In genomic region chr1:1004780-1005697, GRCh38 we compare ENCODE assay signal across 11 cellular contexts. TPM values are rescaled to one million over a fixed set of nuclear protein-coding genes. Genes with fewer than 3 reads are reported as not detected.
DNase-seq lines count a peak whose midpoint lies in the region; ATAC-seq, FAIRE-seq and TF ChIP-seq lines count a peak whose summit lies in the region.
"Had no signal": no experiment of that assay in that cellular context is flagged by ENCODE, and none has a peak within 500 bp of the region (broad histone marks: within the 10 kb centered on the region; RNA-seq: fewer than 3 reads in every experiment).

No MANE protein-coding gene starts in this region.

- FAIRE-seq in small intestine (lab: Jason Lieb, UNC), result no peak
- FAIRE-seq: A549 had no signal

- TF ChIP-seq CTCF in HFFc6 (IDR thresholded peaks at IDR 0.05), result no peak

- H3K4me3 Mint-ChIP-seq in HFFc6, result no peak overlapping the region

- ATAC-seq in SK-N-SH treated with all-trans-retinoic acid at 6 μM for 48 hours, result peak; percentile 50
- ATAC-seq in left cardiac atrium, result peak; percentile 6
- ATAC-seq: A549 had no signal

- no peaks in the 10 kb centered on the region for H3K36me3 Mint-ChIP-seq in HFFc6 (ENCODE audit: low read depth)

- peaks cover 4% of the 10 kb centered on the region; the same call in 1 of the 2 replicates for H3K27me3 Mint-ChIP-seq in HFFc6 (ENCODE audit: insufficient read depth)

- DNase-seq in NCI-H146 (lab: John Stamatoyannopoulos, UW) (peak; percentile 72), NCI-H146 treated with DMSO at 0.1 percent for 48 hours (lab: John Stamatoyannopoulos, UW; ENCODE audit: unreplicated experiment) (no peak), left cardiac atrium (peak; percentile 50), small intestine (peak; percentile 68), HFFc6 (no peak), pons (ENCODE audit: low spot score) (no peak), NCI-H526 (lab: John Stamatoyannopoulos, UW) (no peak)
- DNase-seq: activated gamma-delta T cell had no signal

- peak overlapping the region; percentile 33 to 98 for H3K27ac ChIP-seq in small intestine (ENCODE audit: low read depth in 1 of 2, low read length in 1 of 2)

- no peaks in the 10 kb centered on the region for H3K9me3 Mint-ChIP-seq in HFFc6

- 10 to 15% (median 14%) methylated on average over 21 of the region's 21 CpGs for WGBS in small intestine, 3 donors

- peaks cover 0 to 3% of the 10 kb centered on the region in 2 donors for H3K27me3 ChIP-seq in small intestine (ENCODE audit: control insufficient read depth in 2 of 2, insufficient read depth in 2 of 2, low read length in 2 of 2)

- no peaks in the 10 kb centered on the region for H3K36me3 ChIP-seq in small intestine (ENCODE audit: control insufficient read depth in 2 of 2, insufficient read depth in 2 of 2, low read length in 2 of 2)

- no peak overlapping the region for H3K27ac Mint-ChIP-seq in HFFc6

- peaks cover 0 to 4% of the 10 kb centered on the region in 2 donors for H3K4me1 ChIP-seq in small intestine (ENCODE audit: control insufficient read depth in 2 of 2, insufficient read depth in 1 of 2, low read depth in 1 of 2, low read length in 1 of 2)

- intact Hi-C loops in left cardiac atrium (cut with DNase I), result no loop called here

- peak overlapping the region in 1 of 2 donors; percentile 51 for H3K4me3 ChIP-seq in small intestine (ENCODE audit: low read depth in 1 of 2, low read length in 2 of 2)
- H3K4me3 ChIP-seq: A549 had no signal

- peaks cover 17% of the 10 kb centered on the region for H3K4me1 Mint-ChIP-seq in HFFc6 (ENCODE audit: low read depth)

- no peaks in the 10 kb centered on the region for H3K9me3 ChIP-seq in small intestine (ENCODE audit: control insufficient read depth, low read depth)
- H3K9me3 ChIP-seq: A549 had no signal

TF ChIP-seq in SK-N-SH treated with all-trans-retinoic acid at 6 μM for 48 hours, 23 proteins besides CTCF, POLR2A, EP300 and RAD21:
- TF ChIP-seq GLIS3 (CRISPR knock-in tag; IDR thresholded peaks at IDR 0.05) (no peak), ZNF8 (CRISPR knock-in tag; IDR thresholded peaks at IDR 0.05) (no peak), ISL1 (CRISPR knock-in tag; IDR thresholded peaks at IDR 0.05) (no peak), TCF4 (CRISPR knock-in tag; IDR thresholded peaks at IDR 0.05; ENCODE audit: borderline replicate concordance) (peak; percentile 44; the same call in 1 of the 2 replicates), PATZ1 (CRISPR knock-in tag; IDR thresholded peaks at IDR 0.05; ENCODE audit: borderline replicate concordance) (no peak), POU6F1 (CRISPR knock-in tag; IDR thresholded peaks at IDR 0.05; ENCODE audit: borderline replicate concordance, low read depth) (no peak)
- TF ChIP-seq, protein P1, sequence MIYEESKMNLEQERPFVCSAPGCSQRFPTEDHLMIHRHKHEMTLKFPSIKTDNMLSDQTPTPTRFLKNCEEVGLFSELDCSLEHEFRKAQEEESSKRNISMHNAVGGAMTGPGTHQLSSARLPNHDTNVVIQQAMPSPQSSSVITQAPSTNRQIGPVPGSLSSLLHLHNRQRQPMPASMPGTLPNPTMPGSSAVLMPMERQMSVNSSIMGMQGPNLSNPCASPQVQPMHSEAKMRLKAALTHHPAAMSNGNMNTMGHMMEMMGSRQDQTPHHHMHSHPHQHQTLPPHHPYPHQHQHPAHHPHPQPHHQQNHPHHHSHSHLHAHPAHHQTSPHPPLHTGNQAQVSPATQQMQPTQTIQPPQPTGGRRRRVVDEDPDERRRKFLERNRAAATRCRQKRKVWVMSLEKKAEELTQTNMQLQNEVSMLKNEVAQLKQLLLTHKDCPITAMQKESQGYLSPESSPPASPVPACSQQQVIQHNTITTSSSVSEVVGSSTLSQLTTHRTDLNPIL (CRISPR knock-in tag; IDR thresholded peaks at IDR 0.05; ENCODE audit: low read depth), result no peak
- TF ChIP-seq, protein P2, sequence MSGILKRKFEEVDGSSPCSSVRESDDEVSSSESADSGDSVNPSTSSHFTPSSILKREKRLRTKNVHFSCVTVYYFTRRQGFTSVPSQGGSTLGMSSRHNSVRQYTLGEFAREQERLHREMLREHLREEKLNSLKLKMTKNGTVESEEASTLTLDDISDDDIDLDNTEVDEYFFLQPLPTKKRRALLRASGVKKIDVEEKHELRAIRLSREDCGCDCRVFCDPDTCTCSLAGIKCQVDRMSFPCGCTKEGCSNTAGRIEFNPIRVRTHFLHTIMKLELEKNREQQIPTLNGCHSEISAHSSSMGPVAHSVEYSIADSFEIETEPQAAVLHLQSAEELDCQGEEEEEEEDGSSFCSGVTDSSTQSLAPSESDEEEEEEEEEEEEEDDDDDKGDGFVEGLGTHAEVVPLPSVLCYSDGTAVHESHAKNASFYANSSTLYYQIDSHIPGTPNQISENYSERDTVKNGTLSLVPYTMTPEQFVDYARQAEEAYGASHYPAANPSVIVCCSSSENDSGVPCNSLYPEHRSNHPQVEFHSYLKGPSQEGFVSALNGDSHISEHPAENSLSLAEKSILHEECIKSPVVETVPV (CRISPR knock-in tag; IDR thresholded peaks at IDR 0.05), result no peak

RNA-seq across cellular contexts. Expression of gene HES4, which starts 5.1 kb away (rescaled TPM):
- 10 to 100 TPM; 42.1 to 68.3 TPM for total RNA-seq in left cardiac atrium
- polyA plus RNA-seq in small intestine, result 1 to 10 TPM in 2 of 3 donors, under 1 TPM in 1; 0.89 to 8.2 (median 6.2) TPM
- total RNA-seq in HFFc6 (2021; fragmentation: NEBNext Ultra II Directional; extraction: Animal tissue kit (Norgen Biotek cat#: 25700)), result 10 to 100 TPM; 14.1 to 17.4 (median 15.6) TPM

RNA-seq across cellular contexts. Expression of gene ISG15, which starts 8.3 kb away (rescaled TPM):
- 10 to 100 TPM; 13.4 to 42.3 TPM for total RNA-seq in left cardiac atrium
- polyA plus RNA-seq in small intestine, result 100 to 1,000 TPM in 2 of 3 donors, 10 to 100 TPM in 1; 86.3 to 282 (median 277) TPM
- total RNA-seq in HFFc6 (2021; fragmentation: NEBNext Ultra II Directional; extraction: Animal tissue kit (Norgen Biotek cat#: 25700)), result 10 to 100 TPM; 38.4 to 89.1 (median 42.1) TPM

RNA-seq across cellular contexts. Expression of gene AGRN, which starts 14.9 kb away (rescaled TPM):
- total RNA-seq in left cardiac atrium, result 10 to 100 TPM; 14.8 to 25.7 TPM
- polyA plus RNA-seq in small intestine, result 10 to 100 TPM; 13.2 to 20.9 (median 18.9) TPM
- total RNA-seq in HFFc6 (2021; fragmentation: NEBNext Ultra II Directional; extraction: Animal tissue kit (Norgen Biotek cat#: 25700)), result 100 to 1,000 TPM; 131 to 164 (median 140) TPM

RNA-seq across cellular contexts. Expression of gene PERM1, which starts 23.1 kb away (rescaled TPM):
- 10 to 100 TPM; 78.9 to 85.5 TPM for total RNA-seq in left cardiac atrium
- polyA plus RNA-seq in small intestine, result 1 to 10 TPM in 1 of 3 donors, under 1 TPM in 1, not detected in 1; 0.30 to 1.6 TPM
- total RNA-seq in HFFc6 (2021; fragmentation: NEBNext Ultra II Directional; extraction: Animal tissue kit (Norgen Biotek cat#: 25700)), result under 1 TPM in 2 of 6 experiments, not detected in 4; 0.17 to 0.18 TPM
- total RNA-seq: pulmonary artery endothelial cell had no signal

RNA-seq across cellular contexts. Expression of gene PLEKHN1, which starts 38.8 kb away (rescaled TPM):
- under 1 TPM; 0.38 to 0.50 TPM for total RNA-seq in left cardiac atrium
- polyA plus RNA-seq in small intestine, result under 1 TPM; 0.72 to 0.89 (median 0.81) TPM
- total RNA-seq in HFFc6 (2021; fragmentation: NEBNext Ultra II Directional; extraction: Animal tissue kit (Norgen Biotek cat#: 25700)), result 1 to 10 TPM; 5.2 to 6.9 (median 6.0) TPM

Comparison
In these comparisons a context has a peak if more than half of its experiments do, and no peak if none do; other contexts are left out.
1. DNase-seq: peak in NCI-H146 (single experiment), left cardiac atrium (single experiment) and small intestine (single experiment); none in NCI-H146 treated with DMSO at 0.1 percent for 48 hours (single experiment), HFFc6 (single experiment), pons (single experiment) and NCI-H526 (0 of 2).
2. RNA of gene AGRN, which starts 14.9 kb away (total RNA-seq): 131 to 164 TPM in HFFc6; 14.8 to 25.7 TPM in left cardiac atrium; every median in the first group is over 4 times any median in the second.